Comparison of ENCODE assay signal across 1 cellular context in the genomic region with DNA sequence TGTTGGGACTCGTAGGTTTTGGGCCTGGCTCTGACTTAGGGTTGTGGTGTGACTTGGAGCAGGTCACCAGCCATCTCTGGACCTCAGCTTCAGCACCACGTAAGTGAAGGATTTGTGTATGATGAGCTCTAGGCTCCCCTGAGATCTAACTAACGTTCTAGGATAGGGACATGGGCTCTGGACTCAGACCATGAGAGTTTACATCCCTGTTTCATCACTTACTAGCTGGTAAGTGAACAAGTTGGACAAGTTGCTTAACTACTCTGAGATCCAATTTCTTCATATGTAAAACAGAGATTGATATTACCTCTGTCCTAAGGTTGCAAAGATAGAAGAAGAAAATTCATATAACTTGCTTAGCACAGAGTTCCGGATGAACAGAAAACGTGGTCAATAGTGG.
TF ChIP-seq lines count a peak whose summit lies in the region.

No MANE protein-coding gene starts in this region.

TF ChIP-seq in IMR-90, 13 proteins besides CTCF, POLR2A, EP300 and RAD21:
- TF ChIP-seq NFE2L2 (IDR thresholded peaks at IDR 0.05; ENCODE audit: low read depth, low read length) (no peak), CHD1 (IDR thresholded peaks at IDR 0.05; ENCODE audit: low read depth, low read length) (no peak), FOS (IDR thresholded peaks at IDR 0.05; ENCODE audit: low read depth, low read length) (no peak), CEBPB (IDR thresholded peaks at IDR 0.05; ENCODE audit: low read depth, low read length) (no peak), MAFK (IDR thresholded peaks at IDR 0.05; ENCODE audit: low read depth, low read length) (no peak), MAZ (IDR thresholded peaks at IDR 0.05; ENCODE audit: borderline replicate concordance, low read depth, low read length) (no peak), SMC3 (IDR thresholded peaks at IDR 0.05; ENCODE audit: low read depth, low read length) (no peak), USF2 (IDR thresholded peaks at IDR 0.05; ENCODE audit: low read depth, low read length) (no peak), MXI1 (IDR thresholded peaks at IDR 0.05; ENCODE audit: borderline replicate concordance, low read depth, low read length) (no peak), BHLHE40 (IDR thresholded peaks at IDR 0.05; ENCODE audit: low read depth, low read length) (no peak)
- TF ChIP-seq, protein P1, sequence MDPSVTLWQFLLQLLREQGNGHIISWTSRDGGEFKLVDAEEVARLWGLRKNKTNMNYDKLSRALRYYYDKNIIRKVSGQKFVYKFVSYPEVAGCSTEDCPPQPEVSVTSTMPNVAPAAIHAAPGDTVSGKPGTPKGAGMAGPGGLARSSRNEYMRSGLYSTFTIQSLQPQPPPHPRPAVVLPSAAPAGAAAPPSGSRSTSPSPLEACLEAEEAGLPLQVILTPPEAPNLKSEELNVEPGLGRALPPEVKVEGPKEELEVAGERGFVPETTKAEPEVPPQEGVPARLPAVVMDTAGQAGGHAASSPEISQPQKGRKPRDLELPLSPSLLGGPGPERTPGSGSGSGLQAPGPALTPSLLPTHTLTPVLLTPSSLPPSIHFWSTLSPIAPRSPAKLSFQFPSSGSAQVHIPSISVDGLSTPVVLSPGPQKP (IDR thresholded peaks at IDR 0.05; ENCODE audit: borderline replicate concordance, low read depth, low read length) = no peak
